ENCODE assay signal across 7 cellular contexts in the genomic region with DNA sequence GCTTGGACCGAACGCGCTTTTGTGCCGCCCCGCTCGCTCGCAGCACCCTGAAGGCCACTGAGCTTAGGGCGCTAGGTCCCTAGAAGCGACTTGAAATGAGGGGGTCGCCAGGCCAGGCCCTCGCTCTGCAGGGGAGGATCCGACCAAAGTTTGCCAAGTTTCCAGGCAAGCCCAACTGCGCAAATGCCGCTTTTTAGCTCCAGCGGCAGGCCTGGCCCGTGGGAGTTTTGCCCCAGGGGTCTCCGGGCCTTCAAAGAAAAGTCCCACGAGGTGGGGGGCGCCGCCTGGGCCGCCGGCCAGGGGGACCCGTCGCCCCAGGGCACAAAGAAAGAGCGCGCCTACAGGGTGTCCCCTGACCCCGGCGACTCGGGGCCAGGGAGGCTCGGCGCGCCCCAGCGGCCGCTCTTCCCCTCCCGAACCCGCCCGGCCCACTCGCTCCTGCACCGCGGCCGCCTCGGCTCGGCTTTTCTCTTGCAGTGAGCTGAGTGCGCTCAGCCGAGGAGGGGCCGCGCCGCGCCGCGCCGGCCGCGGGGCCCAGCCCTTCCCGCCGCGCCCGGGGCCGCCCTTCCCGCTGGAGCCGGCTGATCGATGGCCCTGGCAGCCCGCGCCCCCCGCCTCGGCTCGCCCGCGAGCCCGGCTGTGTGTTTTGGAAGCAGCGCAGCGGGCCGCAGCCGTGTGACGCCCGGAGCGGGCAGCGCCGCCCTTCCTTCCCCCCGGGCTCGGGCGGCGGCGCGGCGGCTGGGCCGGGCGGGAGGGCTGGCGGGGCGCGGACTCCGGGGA. TPM values are rescaled to one million over a fixed set of nuclear protein-coding genes. Genes with fewer than 3 reads are reported as not detected.
A peak's percentile ranks its signal among the peaks of the same experiment; 100 is the strongest.
DNase-seq lines count a peak whose midpoint lies in the region; ATAC-seq, FAIRE-seq and TF ChIP-seq lines count a peak whose summit lies in the region.

No MANE protein-coding gene starts in this region.

- in situ Hi-C loops in IMR-90 (cut with MboI; ENCODE audit: low sequenced_read_pairs): no loop called here

- no peak for TF ChIP-seq RAD21 in IMR-90 (IDR thresholded peaks at IDR 0.05; ENCODE audit: low read length)

- CTCF ChIA-PET in IMR-90 (lab: Yijun Ruan, JAX): no interaction called here

- peak overlapping the region; percentile 97 for H3K27ac ChIP-seq in IMR-90 (ENCODE audit: insufficient read depth, low read length)

- H3K4me3 Mint-ChIP-seq in activated T-helper 1 cell treated with anti-CD3 and anti-CD28 coated beads, Interleukin-12 subunit alpha, Interleukin-12 subunit beta, Interleukin-2, Interleukin-4 antibody, amounts not matched to agents 30 ng/mL and 10 ng/mL and 1 ng/mL, durations not matched to agents 14 hours and 24 hours and 36 hours: peak overlapping the region; percentile 75

- H2BK120ac ChIP-seq in IMR-90 (ENCODE audit: low read depth, low read length): peak overlapping the region; percentile 30; the same call in 1 of the 2 replicates

- peak overlapping the region; percentile 59 for H3K27ac Mint-ChIP-seq in activated T-helper 1 cell treated with anti-CD3 and anti-CD28 coated beads, Interleukin-12 subunit alpha, Interleukin-12 subunit beta, Interleukin-2, Interleukin-4 antibody, amounts not matched to agents 30 ng/mL and 10 ng/mL and 1 ng/mL, durations not matched to agents 14 hours and 24 hours and 36 hours

- POLR2A ChIA-PET in IMR-90 (lab: Charles Lee; ENCODE audit: unreplicated experiment): interaction anchor here (0.6 kb wide), 2 partner anchors 9 to 483 kb away, joined by 4 to 9 read pairs; no protein-coding TSS in a partner anchor

- H3K9me3 Mint-ChIP-seq in activated T-helper 1 cell treated with anti-CD3 and anti-CD28 coated beads, Interleukin-12 subunit alpha, Interleukin-12 subunit beta, Interleukin-2, Interleukin-4 antibody, amounts not matched to agents 30 ng/mL and 10 ng/mL and 1 ng/mL, durations not matched to agents 14 hours and 24 hours and 36 hours: peaks cover 6% of the 10 kb centered on the region

- no peaks in the 10 kb centered on the region for H3K36me3 ChIP-seq in IMR-90 (ENCODE audit: control insufficient read depth, insufficient read depth, low read length)

- peak overlapping the region; percentile 67 for H2BK5ac ChIP-seq in IMR-90 (ENCODE audit: low read depth, low read length, poor library complexity, severe bottlenecking)

- H3K79me1 ChIP-seq in IMR-90 (ENCODE audit: low read depth in 1 of 2, low read length in 2 of 2): peaks cover 3 to 15% of the 10 kb centered on the region in 2 experiments; a peak in 3 of 4 replicates

- peak overlapping the region; percentile 56; the same call in 1 of the 2 replicates for H3K56ac ChIP-seq in IMR-90 (ENCODE audit: extremely low read depth, insufficient read depth, low read length)

- dilution Hi-C loops in IMR-90 (cut with HindIII; ENCODE audit: low sequenced_read_pairs, unreplicated experiment): no loop called here

- H2BK20ac ChIP-seq in IMR-90 (ENCODE audit: low read depth, low read length): 0 out of 2 replicates have a peak overlapping the region, but pooled peaks have one; percentile 14

- H4K20me1 ChIP-seq in IMR-90 (ENCODE audit: insufficient read depth, low read length): peaks cover 5% of the 10 kb centered on the region; the same call in 1 of the 2 replicates

- peak overlapping the region; percentile 48 for H3K14ac ChIP-seq in IMR-90 (replicated peaks; ENCODE audit: low read depth, low read length)

- BruUV-seq in IMR-90 (replicated peaks; lab: Mats Ljungman, UMichigan): no TSS peak

- peaks cover 5% of the 10 kb centered on the region for H3K4me1 ChIP-seq in IMR-90 (ENCODE audit: control insufficient read depth, insufficient read depth, low read length)

- intact Hi-C loops in IMR-90 (cut with micrococcal nuclease): loop anchor here (2.0 kb wide), 1 partner anchor 98 kb away; no protein-coding TSS in a partner anchor
- intact Hi-C loops in activated T-helper 1 cell treated with anti-CD3 and anti-CD28 coated beads, Interleukin-12 subunit alpha, Interleukin-12 subunit beta, Interleukin-2, Interleukin-4 antibody, amounts not matched to agents 30 ng/mL and 10 ng/mL and 1 ng/mL, durations not matched to agents 14 hours and 24 hours and 36 hours (cut with micrococcal nuclease): loop anchor here (10.0 kb wide), 1 partner anchor 382 kb away; no protein-coding TSS in a partner anchor

- peak; percentile 53 for DNase-seq in GM12892 (ENCODE audit: insufficient read length)
- DNase-seq in IMR-90: no peak
- DNase-seq in activated T-helper 1 cell treated with anti-CD3 and anti-CD28 coated beads, Interleukin-12 subunit alpha, Interleukin-12 subunit beta, Interleukin-2, Interleukin-4 antibody, amounts not matched to agents 30 ng/mL and 10 ng/mL and 1 ng/mL, durations not matched to agents 14 hours and 24 hours and 36 hours (ENCODE audit: low spot score): no peak
- DNase-seq in germinal center (ENCODE audit: low spot score): peak; percentile 51
- no peak for DNase-seq in retinal pigment epithelial cell (ENCODE audit: low read depth)
- DNase-seq in GOT3 (lab: John Stamatoyannopoulos, UW): no peak

- peak overlapping the region; percentile 56 for H4K91ac ChIP-seq in IMR-90 (ENCODE audit: insufficient read depth, low read depth, low read length)

- H3K4me1 Mint-ChIP-seq in activated T-helper 1 cell treated with anti-CD3 and anti-CD28 coated beads, Interleukin-12 subunit alpha, Interleukin-12 subunit beta, Interleukin-2, Interleukin-4 antibody, amounts not matched to agents 30 ng/mL and 10 ng/mL and 1 ng/mL, durations not matched to agents 14 hours and 24 hours and 36 hours (ENCODE audit: low read depth): peaks cover 55% of the 10 kb centered on the region

- peak overlapping the region; percentile 95 for H2AFZ ChIP-seq in IMR-90 (replicated peaks; ENCODE audit: low read length, poor library complexity)

- H3K27me3 ChIP-seq in IMR-90 (ENCODE audit: control insufficient read depth, insufficient read depth, low read length): peaks cover under 1% of the 10 kb centered on the region; the same call in 1 of the 2 replicates

- TF ChIP-seq POLR2A in GM12892 (IDR thresholded peaks at IDR 0.05; ENCODE audit: low read depth, low read length) (no peak), IMR-90 (IDR thresholded peaks at IDR 0.05; ENCODE audit: low read depth, low read length) (no peak)

- H3K18ac ChIP-seq in IMR-90 (ENCODE audit: low read depth, low read length): peak overlapping the region; percentile 42; the same call in 1 of the 2 replicates

- peak overlapping the region; percentile 72 for H2AK5ac ChIP-seq in IMR-90 (ENCODE audit: low read depth, low read length)

- peak overlapping the region; percentile 82 for H3K9ac ChIP-seq in IMR-90 (ENCODE audit: low read depth, low read length)

- peak overlapping the region; percentile 54 for H3K23ac ChIP-seq in IMR-90 (ENCODE audit: low read depth, low read length)

- peak overlapping the region; percentile 71 for H3K4me2 ChIP-seq in IMR-90 (ENCODE audit: low read depth, low read length)

- H2BK15ac ChIP-seq in IMR-90 (ENCODE audit: low read depth, low read length): no peak overlapping the region

- 6% methylated on average over 16 of the region's 92 CpGs; no CpG with 5 or more reads in 1 of the 2 experiments for WGBS in IMR-90 (ENCODE audit: extremely low coverage in 2 of 2, insufficient read length in 1 of 2), 2 experiments

- H4K5ac ChIP-seq in IMR-90 (ENCODE audit: low read depth, low read length): peak overlapping the region; percentile 69

- peaks cover 5% of the 10 kb centered on the region; the same call in 1 of the 2 replicates for H3K9me1 ChIP-seq in IMR-90 (ENCODE audit: insufficient read depth, low read length)

- ATAC-seq in GM21529 (IDR thresholded peaks at IDR 0.05; ENCODE audit: unreplicated experiment) (peak; percentile 46), IMR-90 (ENCODE audit: low read depth) (peak; percentile 35)

- H2AK9ac ChIP-seq in IMR-90 (replicated peaks; ENCODE audit: low read depth, low read length, poor library complexity): peak overlapping the region; percentile 79

- no peak for TF ChIP-seq CTCF in IMR-90 (conservative IDR thresholded peaks at IDR 0.05; ENCODE audit: low read depth, low read length)
- TF ChIP-seq CTCF in retinal pigment epithelial cell (conservative IDR thresholded peaks at IDR 0.05; ENCODE audit: low read depth, low read length): no peak

- peak overlapping the region; percentile 73 to 80; a peak in 3 of 4 replicates for H4K8ac ChIP-seq in IMR-90 (ENCODE audit: low read depth in 2 of 2, low read length in 2 of 2)

- peak overlapping the region; percentile 85 for H3K4ac ChIP-seq in IMR-90 (ENCODE audit: low read depth, low read length)

- H3K9me3 ChIP-seq in IMR-90 (ENCODE audit: control insufficient read depth, insufficient read depth, low read length): no peaks in the 10 kb centered on the region

- H3K4me3 ChIP-seq in IMR-90 (ENCODE audit: insufficient read depth, low read depth, low read length) (peak overlapping the region; percentile 39), retinal pigment epithelial cell (ENCODE audit: low read length) (peak overlapping the region; percentile 60)

- H3K27me3 Mint-ChIP-seq in activated T-helper 1 cell treated with anti-CD3 and anti-CD28 coated beads, Interleukin-12 subunit alpha, Interleukin-12 subunit beta, Interleukin-2, Interleukin-4 antibody, amounts not matched to agents 30 ng/mL and 10 ng/mL and 1 ng/mL, durations not matched to agents 14 hours and 24 hours and 36 hours (ENCODE audit: insufficient read depth): peaks cover 22% of the 10 kb centered on the region

- H3K36me3 Mint-ChIP-seq in activated T-helper 1 cell treated with anti-CD3 and anti-CD28 coated beads, Interleukin-12 subunit alpha, Interleukin-12 subunit beta, Interleukin-2, Interleukin-4 antibody, amounts not matched to agents 30 ng/mL and 10 ng/mL and 1 ng/mL, durations not matched to agents 14 hours and 24 hours and 36 hours (ENCODE audit: low read depth): peaks cover 9% of the 10 kb centered on the region

- FAIRE-seq in GM12892 (lab: Jason Lieb, UNC): no peak

TF ChIP-seq in IMR-90, 13 proteins besides CTCF, POLR2A, EP300 and RAD21 (continues in another document):
- TF ChIP-seq NFE2L2 (IDR thresholded peaks at IDR 0.05; ENCODE audit: low read depth, low read length) (no peak), MAZ (IDR thresholded peaks at IDR 0.05; ENCODE audit: borderline replicate concordance, low read depth, low read length) (no peak; the same call in 1 of the 2 replicates), MAFK (IDR thresholded peaks at IDR 0.05; ENCODE audit: low read depth, low read length) (no peak), SMC3 (IDR thresholded peaks at IDR 0.05; ENCODE audit: low read depth, low read length) (no peak), FOS (IDR thresholded peaks at IDR 0.05; ENCODE audit: low read depth, low read length) (no peak), MXI1 (IDR thresholded peaks at IDR 0.05; ENCODE audit: borderline replicate concordance, low read depth, low read length) (no peak)

RNA-seq across cellular contexts. Expression of gene KLF3, which starts 0.8 kb away (rescaled TPM):
- polyA plus RNA-seq in GM12892 (2012; ENCODE audit: missing spikeins): 3.3 TPM
- total RNA-seq in IMR-90 (2012; rRNA removed): 8.2 and 9.4 TPM in 2 replicates
- polyA plus RNA-seq in IMR-90 (2012; rRNA removed): 11.6 and 12.6 TPM in 2 replicates
- 5.3 and 7.2 TPM in 2 replicates for polyA plus RNA-seq in IMR-90 (2012; cell fraction: cytosol; rRNA removed)
- 8.7 and 26.7 TPM in 2 replicates for polyA plus RNA-seq in IMR-90 (2012; cell fraction: nucleus; rRNA removed; ENCODE audit: low replicate concordance)
- 1.8 and 1.9 TPM in 2 replicates for total RNA-seq in activated T-helper 1 cell treated with anti-CD3 and anti-CD28 coated beads, Interleukin-12 subunit alpha, Interleukin-12 subunit beta, Interleukin-2, Interleukin-4 antibody, amounts not matched to agents 30 ng/mL and 10 ng/mL and 1 ng/mL, durations not matched to agents 14 hours and 24 hours and 36 hours

Comparison
In these comparisons a context has a peak if more than half of its experiments do, and no peak if none do; other contexts are left out.
1. DNase-seq: peak in GM12892 (single experiment) and germinal center (single experiment); none in IMR-90 (single experiment), activated T-helper 1 cell treated with anti-CD3 and anti-CD28 coated beads, Interleukin-12 subunit alpha, Interleukin-12 subunit beta, Interleukin-2, Interleukin-4 antibody, amounts not matched to agents 30 ng/mL and 10 ng/mL and 1 ng/mL, durations not matched to agents 14 hours and 24 hours and 36 hours (single experiment), retinal pigment epithelial cell (single experiment) and GOT3 (single experiment).